Comparison of ENCODE assay signal across 9 cellular contexts in genomic region chr19:23823952-23824389, GRCh38.
DNase-seq lines count a peak whose midpoint lies in the region; ATAC-seq, FAIRE-seq and TF ChIP-seq lines count a peak whose summit lies in the region.
"Had no signal": no experiment of that assay in that cellular context is flagged by ENCODE, and none has a peak within 500 bp of the region (broad histone marks: within the 10 kb centered on the region; RNA-seq: fewer than 3 reads in every experiment).

No MANE protein-coding gene starts in this region.

- H3K4me3 Mint-ChIP-seq in nephron progenitor cell = no peak overlapping the region

- ATAC-seq in mucosa of descending colon = peak; percentile 85
- no peak for ATAC-seq in sciatic nerve
- ATAC-seq: Panc1 had no signal

- H3K4me1 ChIP-seq in mucosa of descending colon (ENCODE audit: low read depth) = no peaks in the 10 kb centered on the region

- H3K27me3 ChIP-seq in WERI-Rb-1 (ENCODE audit: insufficient read depth, low read depth, severe bottlenecking) = peaks cover 5% of the 10 kb centered on the region

- no peak for TF ChIP-seq EP300 in Ishikawa (IDR thresholded peaks at IDR 0.05; ENCODE audit: borderline replicate concordance)

- TF ChIP-seq RAD21 in Ishikawa (IDR thresholded peaks at IDR 0.05; ENCODE audit: low read depth) = peak; percentile 54

- H3K9me3 ChIP-seq in WERI-Rb-1 (ENCODE audit: severe bottlenecking) (peaks cover 23% of the 10 kb centered on the region), mucosa of descending colon (peaks cover 82% of the 10 kb centered on the region)

- no peak overlapping the region for H3K4me3 ChIP-seq in WERI-Rb-1 (ENCODE audit: low read depth, low read length)
- H3K4me3 ChIP-seq in mucosa of descending colon = no peak overlapping the region

- DNase-seq in NCI-H748 (lab: John Stamatoyannopoulos, UW; ENCODE audit: unreplicated experiment) (peak; percentile 48), NCI-H748 treated with DMSO at 0.1 percent for 48 hours (lab: John Stamatoyannopoulos, UW) (no peak), WERI-Rb-1 (peak; percentile 48), mucosa of descending colon (peak in 2 of 3 donors; percentile 36 to 48), sciatic nerve (ENCODE audit: low spot score) (no peak), GM19239 (ENCODE audit: insufficient read length, low spot score) (no peak), nephron progenitor cell (no peak)

- H3K36me3 ChIP-seq in WERI-Rb-1 = no peaks in the 10 kb centered on the region
- H3K36me3 ChIP-seq in mucosa of descending colon (ENCODE audit: low read depth) = no peaks in the 10 kb centered on the region

- intact Hi-C loops in mucosa of descending colon (cut with DNase I, micrococcal nuclease) (no loop called here), sciatic nerve (cut with DNase I) (no loop called here)

- no peaks in the 10 kb centered on the region for H3K4me1 Mint-ChIP-seq in nephron progenitor cell

- TF ChIP-seq CTCF in WERI-Rb-1 (IDR thresholded peaks at IDR 0.05; ENCODE audit: low read depth, low read length) (peak; percentile 73), mucosa of descending colon (IDR thresholded peaks at IDR 0.05) (peak; percentile 20), nephron progenitor cell (IDR thresholded peaks at IDR 0.05) (no peak)

- H3K36me3 Mint-ChIP-seq in nephron progenitor cell (ENCODE audit: low read depth) = peaks cover 84% of the 10 kb centered on the region

- H3K27ac Mint-ChIP-seq in nephron progenitor cell = no peak overlapping the region

- no peaks in the 10 kb centered on the region for H3K27me3 Mint-ChIP-seq in nephron progenitor cell (ENCODE audit: low read depth, poor library complexity)

- no peak for FAIRE-seq in GM19239 (lab: Jason Lieb, UNC)

- H3K27ac ChIP-seq in WERI-Rb-1 = no peak overlapping the region

- peaks cover 93% of the 10 kb centered on the region for H3K9me3 Mint-ChIP-seq in nephron progenitor cell

TF ChIP-seq in Ishikawa, 13 proteins besides CTCF, POLR2A, EP300 and RAD21:
- TF ChIP-seq YY1 (IDR thresholded peaks at IDR 0.05; ENCODE audit: low read depth) (no peak), NFIC (IDR thresholded peaks at IDR 0.05) (no peak)
- TF ChIP-seq, protein P1, sequence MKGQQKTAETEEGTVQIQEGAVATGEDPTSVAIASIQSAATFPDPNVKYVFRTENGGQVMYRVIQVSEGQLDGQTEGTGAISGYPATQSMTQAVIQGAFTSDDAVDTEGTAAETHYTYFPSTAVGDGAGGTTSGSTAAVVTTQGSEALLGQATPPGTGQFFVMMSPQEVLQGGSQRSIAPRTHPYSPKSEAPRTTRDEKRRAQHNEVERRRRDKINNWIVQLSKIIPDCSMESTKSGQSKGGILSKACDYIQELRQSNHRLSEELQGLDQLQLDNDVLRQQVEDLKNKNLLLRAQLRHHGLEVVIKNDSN (IDR thresholded peaks at IDR 0.05) = peak; percentile 31; the same call in 1 of the 2 replicates
- TF ChIP-seq, protein P2, sequence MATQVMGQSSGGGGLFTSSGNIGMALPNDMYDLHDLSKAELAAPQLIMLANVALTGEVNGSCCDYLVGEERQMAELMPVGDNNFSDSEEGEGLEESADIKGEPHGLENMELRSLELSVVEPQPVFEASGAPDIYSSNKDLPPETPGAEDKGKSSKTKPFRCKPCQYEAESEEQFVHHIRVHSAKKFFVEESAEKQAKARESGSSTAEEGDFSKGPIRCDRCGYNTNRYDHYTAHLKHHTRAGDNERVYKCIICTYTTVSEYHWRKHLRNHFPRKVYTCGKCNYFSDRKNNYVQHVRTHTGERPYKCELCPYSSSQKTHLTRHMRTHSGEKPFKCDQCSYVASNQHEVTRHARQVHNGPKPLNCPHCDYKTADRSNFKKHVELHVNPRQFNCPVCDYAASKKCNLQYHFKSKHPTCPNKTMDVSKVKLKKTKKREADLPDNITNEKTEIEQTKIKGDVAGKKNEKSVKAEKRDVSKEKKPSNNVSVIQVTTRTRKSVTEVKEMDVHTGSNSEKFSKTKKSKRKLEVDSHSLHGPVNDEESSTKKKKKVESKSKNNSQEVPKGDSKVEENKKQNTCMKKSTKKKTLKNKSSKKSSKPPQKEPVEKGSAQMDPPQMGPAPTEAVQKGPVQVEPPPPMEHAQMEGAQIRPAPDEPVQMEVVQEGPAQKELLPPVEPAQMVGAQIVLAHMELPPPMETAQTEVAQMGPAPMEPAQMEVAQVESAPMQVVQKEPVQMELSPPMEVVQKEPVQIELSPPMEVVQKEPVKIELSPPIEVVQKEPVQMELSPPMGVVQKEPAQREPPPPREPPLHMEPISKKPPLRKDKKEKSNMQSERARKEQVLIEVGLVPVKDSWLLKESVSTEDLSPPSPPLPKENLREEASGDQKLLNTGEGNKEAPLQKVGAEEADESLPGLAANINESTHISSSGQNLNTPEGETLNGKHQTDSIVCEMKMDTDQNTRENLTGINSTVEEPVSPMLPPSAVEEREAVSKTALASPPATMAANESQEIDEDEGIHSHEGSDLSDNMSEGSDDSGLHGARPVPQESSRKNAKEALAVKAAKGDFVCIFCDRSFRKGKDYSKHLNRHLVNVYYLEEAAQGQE (IDR thresholded peaks at IDR 0.05; ENCODE audit: low read depth) = no peak

Comparison
In these comparisons a context has a peak if more than half of its experiments do, and no peak if none do; other contexts are left out.
1. DNase-seq: peak in NCI-H748 (single experiment), WERI-Rb-1 (single experiment) and mucosa of descending colon (2 of 3); none in NCI-H748 treated with DMSO at 0.1 percent for 48 hours (single experiment), sciatic nerve (single experiment), GM19239 (single experiment) and nephron progenitor cell (single experiment).